9 cellular contexts compared by ENCODE assay signal in genomic region chr18:23862071-23862470, GRCh38.
DNase-seq lines count a peak whose midpoint lies in the region; ATAC-seq, FAIRE-seq and TF ChIP-seq lines count a peak whose summit lies in the region.
"Had no signal": no experiment of that assay in that cellular context is flagged by ENCODE, and none has a peak within 500 bp of the region (broad histone marks: within the 10 kb centered on the region; RNA-seq: fewer than 3 reads in every experiment).

No MANE protein-coding gene starts in this region.

- no peak for ATAC-seq in GM12878
- no peak for ATAC-seq in memory B cell (ENCODE audit: low read depth)
- ATAC-seq in HG03378 (IDR thresholded peaks at IDR 0.05; ENCODE audit: unreplicated experiment), result no peak

- H3K9me3 ChIP-seq in GM12878 (replicated peaks; ENCODE audit: control insufficient read depth, insufficient read depth, low read length), result no peaks in the 10 kb centered on the region; the same call in 1 of the 3 replicates
- no peaks in the 10 kb centered on the region for H3K9me3 ChIP-seq in Karpas-422 (ENCODE audit: low read length)

- H3K27me3 ChIP-seq in GM12878 (replicated peaks in 1 of 2; ENCODE audit: control insufficient read depth in 2 of 2, insufficient read depth in 2 of 2, low read length in 1 of 2) (no peaks in the 10 kb centered on the region), Karpas-422 (ENCODE audit: low read length) (no peaks in the 10 kb centered on the region)

- no peaks in the 10 kb centered on the region for H3K79me2 ChIP-seq in GM12878 (ENCODE audit: control insufficient read depth, insufficient read depth, low read length)
- no peaks in the 10 kb centered on the region for H3K79me2 ChIP-seq in Karpas-422 (ENCODE audit: low read length)

- SMC1A ChIA-PET in GM12878 (lab: Charles Lee; ENCODE audit: uncharacterized antibody, unreplicated experiment), result interaction anchor here (1.4 to 1.5 kb wide), 3 partner anchors 23 to 37 kb away, joined by 3 to 5 read pairs (median 4); no protein-coding TSS in a partner anchor

- no peaks in the 10 kb centered on the region for H3K9me2 ChIP-seq in Karpas-422 (replicated peaks; ENCODE audit: insufficient read depth, low read length)

- H3K36me3 Mint-ChIP-seq in memory B cell, result no peaks in the 10 kb centered on the region

- TF ChIP-seq CTCF in AG09309 (IDR thresholded peaks at IDR 0.05; ENCODE audit: control insufficient read depth, insufficient read depth, low read depth, low read length, missing control alignments), result no peak
- TF ChIP-seq CTCF in GM12878 (IDR thresholded peaks at IDR 0.05 in 2 of 3, conservative IDR thresholded peaks at IDR 0.05 in 1 of 3; ENCODE audit: control insufficient read depth in 2 of 3, extremely low read depth in 1 of 3, insufficient read depth in 1 of 3, low read depth in 3 of 3, low read length in 3 of 3), result no peak

- no peak overlapping the region for H3K4me3 Mint-ChIP-seq in memory B cell

- in situ Hi-C loops in GM12878 (cut with MboI), result no loop called here

- BruUV-seq in GM12878 (replicated peaks; lab: Mats Ljungman, UMichigan), result no TSS peak

- TF ChIP-seq RAD21 in GM12878 (IDR thresholded peaks at IDR 0.05; ENCODE audit: insufficient read depth, low read depth, low read length), result no peak

- no peak for TF ChIP-seq EP300 in GM12878 (IDR thresholded peaks at IDR 0.05; ENCODE audit: borderline replicate concordance in 1 of 2, control insufficient read depth in 1 of 2, low read depth in 2 of 2, low read length in 2 of 2)

- peak overlapping the region; percentile 70 for H3K27ac Mint-ChIP-seq in memory B cell

- peak overlapping the region; percentile 15; the same call in 1 of the 2 replicates for H3K27ac ChIP-seq in GM12878 (ENCODE audit: control insufficient read depth, insufficient read depth)
- H3K27ac ChIP-seq in Karpas-422 (ENCODE audit: low read length), result no peak overlapping the region
- H3K27ac ChIP-seq: VCaP had no signal

- H3K27me3 Mint-ChIP-seq in memory B cell, result no peaks in the 10 kb centered on the region

- no peak for FAIRE-seq in GM12878 (lab: Jason Lieb, UNC)

- H3K4me2 ChIP-seq in GM12878 (ENCODE audit: control insufficient read depth, insufficient read depth) (no peak overlapping the region; the same call in 1 of the 2 replicates), Karpas-422 (ENCODE audit: low read depth, low read length, poor library complexity, severe bottlenecking) (no peak overlapping the region)

- H3K4me1 ChIP-seq in GM12878 (ENCODE audit: control insufficient read depth, insufficient read depth, low read length), result peaks cover 13% of the 10 kb centered on the region
- peaks cover 6% of the 10 kb centered on the region for H3K4me1 ChIP-seq in Karpas-422 (ENCODE audit: low read length)

- WGBS in GM12878 (ENCODE audit: insufficient coverage, insufficient replicate concordance, low lambda C conversion rate, missing lambda C conversion rate), result 42% methylated on average over 4 of the region's 4 CpGs

- H2AFZ ChIP-seq in GM12878 (ENCODE audit: control insufficient read depth, low read depth, low read length) (peak overlapping the region; percentile 34; the same call in 1 of the 2 replicates), Karpas-422 (ENCODE audit: low read length) (no peak overlapping the region)

- peak; percentile 94 for DNase-seq in AG09309 (ENCODE audit: low read depth)
- DNase-seq in KG1 (lab: John Stamatoyannopoulos, UW), result peak; percentile 38
- DNase-seq in GM12878 (ENCODE audit: low read depth, low spot score), result no peak
- no peak for DNase-seq in memory B cell (ENCODE audit: low spot score in 2 of 2)
- DNase-seq in mucosa of gallbladder (ENCODE audit: low spot score), result no peak
- no peak for DNase-seq in Karpas-422
- DNase-seq in activated CD4-positive, alpha-beta T cell treated with anti-CD3 and anti-CD28 coated beads, Interleukin-2, amount 50 U/mL, for 1 hour, result no peak

- H3K36me3 ChIP-seq in GM12878 (ENCODE audit: control insufficient read depth in 2 of 2, insufficient read depth in 2 of 2, low read length in 1 of 2), result no peaks in the 10 kb centered on the region
- no peaks in the 10 kb centered on the region for H3K36me3 ChIP-seq in Karpas-422 (ENCODE audit: insufficient read depth, low read length)

- TF ChIP-seq POLR2A in GM12878 (IDR thresholded peaks at IDR 0.05; ENCODE audit: low read depth, low read length), result no peak

- peaks cover 36% of the 10 kb centered on the region for H3K4me1 Mint-ChIP-seq in memory B cell

- intact Hi-C loops in GM12878 (cut with micrococcal nuclease; ENCODE audit: unreplicated experiment), result no loop called here

- no peaks in the 10 kb centered on the region for H4K20me1 ChIP-seq in GM12878 (ENCODE audit: control insufficient read depth, insufficient read depth)
- H4K20me1 ChIP-seq in Karpas-422 (ENCODE audit: insufficient read depth, low read depth, low read length), result no peaks in the 10 kb centered on the region

- CTCF ChIA-PET in GM12878 (lab: Yijun Ruan, JAX), result interaction anchor here (0.6 to 1.5 kb wide), 3 partner anchors 11 to 1198 kb away, joined by 3 to 4 read pairs (median 3); no protein-coding TSS in a partner anchor

- H3K9me3 Mint-ChIP-seq in memory B cell, result no peaks in the 10 kb centered on the region

- no peak overlapping the region for H3K9ac ChIP-seq in GM12878 (ENCODE audit: control insufficient read depth, insufficient read depth, low read length)
- no peak overlapping the region for H3K9ac ChIP-seq in Karpas-422 (ENCODE audit: low read length)

- POLR2A ChIA-PET in GM12878 (lab: Charles Lee), result interaction anchor here (0.5 kb wide), 1 partner anchor 1182 kb away, joined by 3 read pairs; no protein-coding TSS in a partner anchor

- H3K4me3 ChIP-seq in AG09309 (ENCODE audit: control insufficient read depth, low read depth, low read length), result no peak overlapping the region
- no peak overlapping the region for H3K4me3 ChIP-seq in GM12878
- H3K4me3 ChIP-seq in Karpas-422 (ENCODE audit: low read length), result no peak overlapping the region

- RAD21 ChIA-PET in GM12878 (lab: Charles Lee; ENCODE audit: unreplicated experiment), result no interaction called here

TF ChIP-seq in GM12878, 131 proteins besides CTCF, POLR2A, EP300 and RAD21:
- TF ChIP-seq BMI1 (IDR thresholded peaks at IDR 0.05; ENCODE audit: borderline replicate concordance), result no peak
- no peak for TF ChIP-seq ZNF217 (IDR thresholded peaks at IDR 0.05)
- TF ChIP-seq PAX8 (IDR thresholded peaks at IDR 0.05), result no peak
- TF ChIP-seq CEBPZ (IDR thresholded peaks at IDR 0.05; ENCODE audit: low read depth, low read length), result no peak
- no peak for TF ChIP-seq FOS (IDR thresholded peaks at IDR 0.05; ENCODE audit: borderline replicate concordance, extremely low read depth, insufficient read length)
- TF ChIP-seq HDAC6 (IDR thresholded peaks at IDR 0.05; ENCODE audit: unreplicated experiment), result no peak
- no peak for TF ChIP-seq ZBED1 (IDR thresholded peaks at IDR 0.05; ENCODE audit: borderline replicate concordance)
- no peak for TF ChIP-seq REST (IDR thresholded peaks at IDR 0.05; ENCODE audit: low read depth, low read length)
TF ChIP-seq in GM12878: peak in this region for 0.

Comparison
In these comparisons a context has a peak if more than half of its experiments do, and no peak if none do; other contexts are left out.
1. DNase-seq: peak in AG09309 (single experiment) and KG1 (single experiment); none in GM12878 (single experiment), memory B cell (0 of 2), mucosa of gallbladder (single experiment), Karpas-422 (single experiment) and activated CD4-positive, alpha-beta T cell treated with anti-CD3 and anti-CD28 coated beads, Interleukin-2, amount 50 U/mL, for 1 hour (single experiment).